8 cellular contexts compared by ENCODE assay signal in genomic region chr10:125084191-125085186, GRCh38.
A peak's percentile ranks its signal among the peaks of the same experiment; 100 is the strongest.
DNase-seq lines count a peak whose midpoint lies in the region; ATAC-seq, FAIRE-seq and TF ChIP-seq lines count a peak whose summit lies in the region.

No MANE protein-coding gene starts in this region.

- 33 to 35% methylated on average over 26 to 28 of the region's 28 CpGs for WGBS in pancreas, 2 donors

- H3K4me3 Mint-ChIP-seq in stimulated activated naive B cell treated with anti-CD40 and anti-IgM and Interleukin-4, amounts not matched to agents 10 μg/mL and 1 μg/mL and 100 μg/mL, for 72 hours = no peak overlapping the region

- intact Hi-C loops in pancreas (cut with DNase I) = no loop called here

- peaks cover 26 to 31% (median 29%) of the 10 kb centered on the region in 3 donors for H3K4me1 ChIP-seq in pancreas

- peaks cover 70 to 89% of the 10 kb centered on the region in 2 donors for H3K27me3 Mint-ChIP-seq in stimulated activated naive B cell treated with anti-CD40 and anti-IgM and Interleukin-4, amounts not matched to agents 10 μg/mL and 1 μg/mL and 100 μg/mL, for 72 hours

- peaks cover 0 to 12% (median 0%) of the 10 kb centered on the region in 3 donors for H3K36me3 ChIP-seq in pancreas

- FAIRE-seq in pancreas (lab: Jason Lieb, UNC) = no peak

- H3K36me3 Mint-ChIP-seq in stimulated activated naive B cell treated with anti-CD40 and anti-IgM and Interleukin-4, amounts not matched to agents 10 μg/mL and 1 μg/mL and 100 μg/mL, for 72 hours = no peaks in the 10 kb centered on the region

- DNase-seq in Daoy (ENCODE audit: low read depth) = peak; percentile 90
- peak; percentile 93 for DNase-seq in RPMI7951 (ENCODE audit: low read depth)
- DNase-seq in fibroblast of pulmonary artery (ENCODE audit: low read depth) = peak; percentile 92
- DNase-seq in pancreas = peak; percentile 94 to 99 (median 98)
- no peak for DNase-seq in stimulated activated naive B cell treated with anti-CD40 and anti-IgM and Interleukin-4, amounts not matched to agents 10 μg/mL and 1 μg/mL and 100 μg/mL, for 72 hours
- DNase-seq in GM10266 (ENCODE audit: extremely low spot score) = no peak

- H3K4me1 Mint-ChIP-seq in stimulated activated naive B cell treated with anti-CD40 and anti-IgM and Interleukin-4, amounts not matched to agents 10 μg/mL and 1 μg/mL and 100 μg/mL, for 72 hours = no peaks in the 10 kb centered on the region

- H3K4me3 ChIP-seq in fibroblast of pulmonary artery (replicated peaks; ENCODE audit: low read depth, low read length) (no peak overlapping the region), pancreas (peak overlapping the region in 1 of 4 donors; percentile 7)

- peak; percentile 86 to 92 (median 92) for ATAC-seq in pancreas
- no peak for ATAC-seq in stimulated activated naive B cell treated with anti-CD40 and anti-IgM and Interleukin-4, amounts not matched to agents 10 μg/mL and 1 μg/mL and 100 μg/mL, for 72 hours (replicated peaks)
- ATAC-seq in GM19452 (IDR thresholded peaks at IDR 0.05; ENCODE audit: unreplicated experiment) = no peak
- ATAC-seq in HG03108 (IDR thresholded peaks at IDR 0.05; ENCODE audit: unreplicated experiment) = no peak

- H3K27me3 ChIP-seq in pancreas = no peaks in the 10 kb centered on the region

- no peak overlapping the region for H3K27ac Mint-ChIP-seq in stimulated activated naive B cell treated with anti-CD40 and anti-IgM and Interleukin-4, amounts not matched to agents 10 μg/mL and 1 μg/mL and 100 μg/mL, for 72 hours

- TF ChIP-seq CTCF in fibroblast of pulmonary artery (IDR thresholded peaks at IDR 0.05; ENCODE audit: low read length, missing control alignments) (peak; percentile 23), pancreas (IDR thresholded peaks at IDR 0.05) (no peak), GM10266 (IDR thresholded peaks at IDR 0.05; ENCODE audit: control insufficient read depth, insufficient read depth, low read depth, missing control alignments) (no peak)

- H3K27ac ChIP-seq in pancreas = peak overlapping the region; percentile 87 to 96 (median 96)

- no peaks in the 10 kb centered on the region for H3K9me3 Mint-ChIP-seq in stimulated activated naive B cell treated with anti-CD40 and anti-IgM and Interleukin-4, amounts not matched to agents 10 μg/mL and 1 μg/mL and 100 μg/mL, for 72 hours

- H3K9me3 ChIP-seq in pancreas = no peaks in the 10 kb centered on the region

Comparison
In these comparisons a context has a peak if more than half of its experiments do, and no peak if none do; other contexts are left out.
1. DNase-seq: peak in Daoy (single experiment), RPMI7951 (single experiment), fibroblast of pulmonary artery (single experiment) and pancreas (6 of 6); none in stimulated activated naive B cell treated with anti-CD40 and anti-IgM and Interleukin-4, amounts not matched to agents 10 μg/mL and 1 μg/mL and 100 μg/mL, for 72 hours (single experiment) and GM10266 (single experiment).
2. ATAC-seq: peak in pancreas (4 of 4); none in stimulated activated naive B cell treated with anti-CD40 and anti-IgM and Interleukin-4, amounts not matched to agents 10 μg/mL and 1 μg/mL and 100 μg/mL, for 72 hours (0 of 2), GM19452 (single experiment) and HG03108 (single experiment).